In genomic region chr7:103343758-103344452, GRCh38 we compare ENCODE assay signal across 8 cellular contexts. TPM values are rescaled to one million over a fixed set of nuclear protein-coding genes. Genes with fewer than 3 reads are reported as not detected.
DNase-seq lines count a peak whose midpoint lies in the region; ATAC-seq and TF ChIP-seq lines count a peak whose summit lies in the region.

No MANE protein-coding gene starts in this region.

- H3K27ac Mint-ChIP-seq in MCF 10A (ENCODE audit: low read depth, unreplicated experiment), result peak overlapping the region; percentile 96

- peaks cover 18% of the 10 kb centered on the region for H3K4me1 Mint-ChIP-seq in MCF 10A (ENCODE audit: insufficient read depth, unreplicated experiment)

- CTCF ChIA-PET in MCF 10A (lab: Yijun Ruan, JAX), result interaction anchor here (0.7 kb wide), 1 partner anchor 185 kb away, joined by 3 read pairs; no protein-coding TSS in a partner anchor

- peaks cover 17% of the 10 kb centered on the region for H3K36me3 ChIP-seq in SU-DHL-6 (ENCODE audit: low read length)

- no peaks in the 10 kb centered on the region for H3K9me3 ChIP-seq in SU-DHL-6 (ENCODE audit: insufficient read depth, low read length)

- peaks cover 13% of the 10 kb centered on the region; the same call in 1 of the 2 replicates for H3F3A ChIP-seq in SU-DHL-6 (ENCODE audit: insufficient read depth)

- H3K79me2 ChIP-seq in SU-DHL-6 (ENCODE audit: insufficient read depth, low read length), result peaks cover 84% of the 10 kb centered on the region

- no peaks in the 10 kb centered on the region for H3K9me2 ChIP-seq in SU-DHL-6 (replicated peaks; ENCODE audit: insufficient read depth, low read length)

- H3K4me2 ChIP-seq in SU-DHL-6 (ENCODE audit: low read depth, low read length, poor library complexity, severe bottlenecking), result peak overlapping the region; percentile 77

- H3K9ac ChIP-seq in SU-DHL-6 (ENCODE audit: low read length), result peak overlapping the region; percentile 88

- TF ChIP-seq CTCF in GM13977 (IDR thresholded peaks at IDR 0.05; ENCODE audit: extremely low read depth, insufficient read depth, missing control alignments) (no peak), SU-DHL-6 (IDR thresholded peaks at IDR 0.05; ENCODE audit: insufficient read depth, low read length, poor library complexity, severe bottlenecking) (no peak), MCF 10A (IDR thresholded peaks at IDR 0.05; ENCODE audit: unreplicated experiment) (no peak)

- H3K27me3 Mint-ChIP-seq in MCF 10A (ENCODE audit: insufficient read depth, unreplicated experiment), result no peaks in the 10 kb centered on the region

- H3K27ac ChIP-seq in SU-DHL-6 (ENCODE audit: low read depth, low read length), result peak overlapping the region; percentile 67

- peak overlapping the region; percentile 95 for H2AFZ ChIP-seq in SU-DHL-6 (ENCODE audit: low read depth, low read length, severe bottlenecking)

- peak; percentile 0 for ATAC-seq in HG03097 (IDR thresholded peaks at IDR 0.05; ENCODE audit: low FRiP score, unreplicated experiment)
- peak; percentile 6 for ATAC-seq in left lobe of liver
- ATAC-seq in HG03378 (IDR thresholded peaks at IDR 0.05; ENCODE audit: unreplicated experiment), result no peak

- peak overlapping the region; percentile 88 for H3K4me3 Mint-ChIP-seq in MCF 10A (ENCODE audit: unreplicated experiment)

- no peaks in the 10 kb centered on the region for H3K9me3 Mint-ChIP-seq in MCF 10A (ENCODE audit: unreplicated experiment)

- H3K36me3 Mint-ChIP-seq in MCF 10A (ENCODE audit: insufficient read depth, unreplicated experiment), result peaks cover 34% of the 10 kb centered on the region

- POLR2A ChIA-PET in MCF 10A (lab: Yijun Ruan, JAX), result interaction anchor here (0.7 to 2.1 kb wide), 8 partner anchors 11 to 1674 kb away, joined by 3 to 7 read pairs (median 4); partner anchors contain the start of gene NAPEPLD

- BruUV-seq in MCF 10A (replicated peaks; lab: Mats Ljungman, UMichigan), result TSS peak; percentile 52

- intact Hi-C loops in MCF 10A (cut with micrococcal nuclease), result loop anchor here (10.0 kb wide), 1 partner anchor 49 kb away; the partner anchor contains the start of gene PMPCB

- peak overlapping the region; percentile 84 for H3K4me3 ChIP-seq in SU-DHL-6 (ENCODE audit: insufficient read depth, low read length, poor library complexity, severe bottlenecking)

- H4K20me1 ChIP-seq in SU-DHL-6 (ENCODE audit: low read depth, low read length), result 0 out of 2 replicates have a peak, but pooled peaks cover 3% of the 10 kb centered on the region

- in situ Hi-C loops in ACHN (cut with HindIII; ENCODE audit: low pct_ligation_motif_present, low pct_unique_long_range_greater_than_20kb, low sequenced_read_pairs) (no loop called here), GM13977 (cut with MboI; ENCODE audit: low pct_unique_long_range_greater_than_20kb, low sequenced_read_pairs, unreplicated experiment) (no loop called here)

- no peaks in the 10 kb centered on the region for H3K27me3 ChIP-seq in SU-DHL-6 (ENCODE audit: low read length)

- peak; percentile 53 for DNase-seq in ACHN
- DNase-seq in GM13977 (ENCODE audit: low spot score), result peak; percentile 34
- peak; percentile 30 for DNase-seq in MCF 10A (ENCODE audit: unreplicated experiment)
- DNase-seq in left lobe of liver (ENCODE audit: low spot score), result peak; percentile 47
- peak; percentile 10 for DNase-seq in stimulated activated CD8-positive, alpha-beta memory T cell treated with anti-CD3 and anti-CD28 coated beads, Interleukin-12 subunit alpha, Interleukin-12 subunit beta, amount 100 ng/mL, for 4 hours (ENCODE audit: low read depth)

RNA-seq across cellular contexts. Expression of gene DNAJC2, which starts 0.7 kb away (rescaled TPM):
- total RNA-seq in MCF 10A (2022), result 37.1 and 58.2 TPM in 2 replicates
- 8.5 TPM for total RNA-seq in left lobe of liver

RNA-seq across cellular contexts. Expression of gene PSMC2, which starts 3.5 kb away (rescaled TPM):
- total RNA-seq in MCF 10A (2022), result 98.3 and 98.8 TPM in 2 replicates
- 72.0 TPM for total RNA-seq in left lobe of liver

RNA-seq across cellular contexts. Expression of gene PMPCB, which starts 46.7 kb away (rescaled TPM):
- 64.9 and 73.9 TPM in 2 replicates for total RNA-seq in MCF 10A (2022)
- total RNA-seq in left lobe of liver, result 41.8 TPM
